In the genomic region with DNA sequence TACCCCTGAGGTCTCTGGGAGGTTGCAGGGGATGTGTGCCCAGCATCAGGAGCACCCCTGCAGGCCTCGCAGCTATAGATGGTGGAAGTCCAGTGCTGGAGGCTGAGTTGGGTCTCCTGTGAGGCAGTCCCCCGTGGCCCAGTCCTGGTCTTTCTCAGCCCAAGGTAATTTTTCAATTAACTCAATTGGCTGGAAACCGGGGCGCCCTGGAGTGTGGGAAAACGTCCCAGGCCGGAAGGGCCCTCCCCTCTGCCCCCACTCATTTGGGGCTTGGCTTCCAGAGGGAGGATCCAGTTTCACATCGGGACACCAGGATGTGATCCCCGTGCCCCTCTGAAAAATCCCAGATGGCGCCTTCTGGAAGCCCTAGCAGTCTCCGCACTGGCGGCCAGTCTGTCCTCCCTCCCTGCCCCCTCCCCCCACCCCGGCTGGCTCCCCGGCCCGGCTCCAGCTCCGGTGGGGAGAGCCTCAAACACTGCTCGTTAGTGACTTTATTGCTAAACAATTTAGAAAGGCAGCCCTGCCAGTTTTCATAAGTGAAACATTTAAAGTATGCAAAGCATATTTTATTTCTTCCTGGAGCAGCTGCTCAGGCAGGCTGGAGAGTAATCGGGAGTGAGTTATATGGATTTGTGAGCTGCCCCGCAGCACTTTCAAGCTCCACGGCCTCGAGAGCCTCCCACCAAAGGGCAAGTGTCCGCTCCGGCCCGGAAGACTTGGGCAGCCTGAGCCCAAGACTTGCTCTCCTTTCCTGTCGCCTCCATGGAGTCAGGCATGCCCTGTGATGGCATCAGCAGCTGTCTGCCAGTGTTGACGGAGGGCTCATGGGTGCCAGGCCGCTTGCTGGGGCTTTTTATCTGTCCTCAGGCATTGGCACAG, we compare ENCODE assay signal across 9 cellular contexts.
DNase-seq lines count a peak whose midpoint lies in the region; ATAC-seq and TF ChIP-seq lines count a peak whose summit lies in the region.
"Had no signal": no experiment of that assay in that cellular context is flagged by ENCODE, and none has a peak within 500 bp of the region (broad histone marks: within the 10 kb centered on the region; RNA-seq: fewer than 3 reads in every experiment).

No MANE protein-coding gene starts in this region.

- intact Hi-C loops in right lobe of liver (cut with DNase I), result no loop called here

- no peak for TF ChIP-seq POLR2A in right lobe of liver (IDR thresholded peaks at IDR 0.05)

- no peaks in the 10 kb centered on the region for H3K9me3 ChIP-seq in MG63
- no peaks in the 10 kb centered on the region for H3K9me3 ChIP-seq in right lobe of liver
- no peaks in the 10 kb centered on the region for H3K9me3 ChIP-seq in effector memory CD4-positive, alpha-beta T cell (ENCODE audit: control insufficient read depth, low read length)

- H3K27me3 ChIP-seq in MG63, result no peaks in the 10 kb centered on the region
- H3K27me3 ChIP-seq in right lobe of liver, result no peaks in the 10 kb centered on the region
- peaks cover 3% of the 10 kb centered on the region for H3K27me3 ChIP-seq in effector memory CD4-positive, alpha-beta T cell (replicated peaks; ENCODE audit: control insufficient read depth, insufficient read depth, low read length, poor library complexity, severe bottlenecking)

- H3K27ac ChIP-seq in coronary artery (peak overlapping the region; percentile 85 to 97), right lobe of liver (peak overlapping the region; percentile 21 to 47 (median 37)), temporal lobe (ENCODE audit: low read depth, low read length) (peak overlapping the region; percentile 96)
- H3K27ac ChIP-seq in effector memory CD4-positive, alpha-beta T cell (ENCODE audit: insufficient read depth, low read length, poor library complexity, severe bottlenecking), result no peak overlapping the region

- WGBS in right lobe of liver (ENCODE audit: insufficient coverage, low coverage, low lambda C conversion rate, missing lambda C conversion rate), result 16% methylated on average over 11 of the region's 26 CpGs

- peaks cover 2% of the 10 kb centered on the region for H3K36me3 ChIP-seq in MG63
- no peaks in the 10 kb centered on the region for H3K36me3 ChIP-seq in right lobe of liver
- H3K36me3 ChIP-seq in effector memory CD4-positive, alpha-beta T cell (ENCODE audit: control insufficient read depth, insufficient read depth, low read length), result no peaks in the 10 kb centered on the region

- ATAC-seq in right lobe of liver (peak; percentile 45 to 58 (median 48)), HG02759 (IDR thresholded peaks at IDR 0.05; ENCODE audit: unreplicated experiment) (no peak)

- H3K4me1 ChIP-seq in right lobe of liver, result no peaks in the 10 kb centered on the region
- H3K4me1 ChIP-seq in effector memory CD4-positive, alpha-beta T cell (ENCODE audit: control insufficient read depth, insufficient read depth, low read length, poor library complexity, severe bottlenecking), result no peaks in the 10 kb centered on the region

- DNase-seq in MG63 (peak; percentile 89), coronary artery (ENCODE audit: low spot score) (peak; percentile 84), right lobe of liver (peak in 1 of 3 donors; percentile 56), NCI-H774 (lab: John Stamatoyannopoulos, UW) (no peak), SIG-M5 treated with dmso at 0.1 percent for 504 hours (lab: John Stamatoyannopoulos, UW; ENCODE audit: unreplicated experiment) (no peak)
- no peak for DNase-seq in effector memory CD4-positive, alpha-beta T cell
- DNase-seq: NCI-H2081 had no signal

- H3K4me3 ChIP-seq in MG63 (peak overlapping the region; percentile 41), coronary artery (peak overlapping the region; percentile 58), right lobe of liver (peak overlapping the region in 1 of 3 donors; percentile 11)
- no peak overlapping the region for H3K4me3 ChIP-seq in effector memory CD4-positive, alpha-beta T cell (ENCODE audit: insufficient read depth, low read depth, low read length, poor library complexity, severe bottlenecking)

- TF ChIP-seq CTCF in coronary artery (IDR thresholded peaks at IDR 0.05) (no peak), right lobe of liver (IDR thresholded peaks at IDR 0.05) (no peak)

Comparison
In these comparisons a context has a peak if more than half of its experiments do, and no peak if none do; other contexts are left out.
1. DNase-seq: peak in MG63 (single experiment) and coronary artery (single experiment); none in NCI-H774 (single experiment), effector memory CD4-positive, alpha-beta T cell (0 of 3) and SIG-M5 treated with dmso at 0.1 percent for 504 hours (single experiment).